ENCODE assay signal across 18 cellular contexts in the genomic region with DNA sequence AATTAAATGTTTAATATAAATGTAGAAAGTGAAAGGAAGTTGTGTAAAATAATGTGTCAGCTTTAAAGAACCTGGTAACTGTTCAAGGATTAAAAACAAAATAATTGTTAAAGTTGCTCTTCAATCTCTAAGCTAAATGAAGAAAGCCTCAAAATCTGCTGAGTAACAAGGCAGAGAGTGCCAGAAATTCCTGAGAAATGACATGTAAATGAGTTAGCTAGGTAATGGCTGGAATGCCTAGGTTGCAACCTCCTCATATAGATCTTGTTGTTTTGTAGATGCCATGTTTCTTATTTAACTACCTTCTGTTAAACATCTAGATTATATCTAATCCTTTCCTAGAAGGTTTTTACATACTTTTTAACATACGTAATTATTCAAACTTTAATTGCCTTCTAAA.
A peak's percentile ranks its signal among the peaks of the same experiment; 100 is the strongest.
DNase-seq lines count a peak whose midpoint lies in the region; TF ChIP-seq lines count a peak whose summit lies in the region.
"Had no signal": no experiment of that assay in that cellular context is flagged by ENCODE, and none has a peak within 500 bp of the region (broad histone marks: within the 10 kb centered on the region; RNA-seq: fewer than 3 reads in every experiment).

No MANE protein-coding gene starts in this region.

- DNase-seq in HS-5 (ENCODE audit: low read depth) (peak; percentile 62), RWPE1 (ENCODE audit: low spot score) (peak; percentile 29), glomerular visceral epithelial cell (ENCODE audit: extremely low spot score) (peak; percentile 34), retinal pigment epithelial cell (ENCODE audit: low read depth) (peak; percentile 66), WERI-Rb-1 (no peak), NCI-H1105 treated with DMSO at 0.1 percent for 48 hours (lab: John Stamatoyannopoulos, UW) (no peak), NCI-H774 (lab: John Stamatoyannopoulos, UW) (no peak)
- DNase-seq: Calu3; CD4-positive, alpha-beta T cell; DMS53; H9; MV-4-11; NCI-H1436 treated with DMSO at 0.1 percent for 48 hours; NCI-H2029 treated with DMSO at 0.1 percent for 48 hours; NCI-H2171 treated with DMSO at 0.1 percent for 48 hours; NCI-H446 treated with DMSO at 0.1 percent for 48 hours; SHP77 had no signal

- CTCF ChIA-PET in RWPE1 (lab: Yijun Ruan, JAX): no interaction called here

- no peaks in the 10 kb centered on the region for H3K36me3 ChIP-seq in WERI-Rb-1

- TF ChIP-seq CTCF in RWPE1 (conservative IDR thresholded peaks at IDR 0.05; ENCODE audit: low read depth): no peak
- TF ChIP-seq CTCF in retinal pigment epithelial cell (conservative IDR thresholded peaks at IDR 0.05; ENCODE audit: low read depth, low read length): no peak
- TF ChIP-seq CTCF in WERI-Rb-1 (IDR thresholded peaks at IDR 0.05; ENCODE audit: low read depth, low read length): no peak

- no peak overlapping the region for H3K4me3 ChIP-seq in retinal pigment epithelial cell (ENCODE audit: low read length)
- no peak overlapping the region for H3K4me3 ChIP-seq in WERI-Rb-1 (ENCODE audit: low read depth, low read length)
- H3K4me3 ChIP-seq: PC-9 had no signal

- peaks cover 3% of the 10 kb centered on the region for H3K9me3 ChIP-seq in WERI-Rb-1 (ENCODE audit: severe bottlenecking)

- no peak overlapping the region for H3K27ac ChIP-seq in RWPE1
- H3K27ac ChIP-seq in WERI-Rb-1: no peak overlapping the region
- H3K27ac ChIP-seq: PC-9 had no signal

- H3K27me3 ChIP-seq in WERI-Rb-1 (ENCODE audit: insufficient read depth, low read depth, severe bottlenecking): peaks cover 62% of the 10 kb centered on the region

- POLR2A ChIA-PET in RWPE1 (lab: Yijun Ruan, JAX; ENCODE audit: low non-redundant PET): no interaction called here

Comparison
In these comparisons a context has a peak if more than half of its experiments do, and no peak if none do; other contexts are left out.
1. DNase-seq: peak in HS-5 (single experiment), RWPE1 (single experiment), glomerular visceral epithelial cell (single experiment) and retinal pigment epithelial cell (single experiment); none in WERI-Rb-1 (single experiment), NCI-H1105 treated with DMSO at 0.1 percent for 48 hours (single experiment) and NCI-H774 (single experiment).